ENCODE assay signal across 8 cellular contexts in genomic region chr1:27872802-27873665, GRCh38. TPM values are rescaled to one million over a fixed set of nuclear protein-coding genes. Genes with fewer than 3 reads are reported as not detected.
DNase-seq lines count a peak whose midpoint lies in the region; ATAC-seq and TF ChIP-seq lines count a peak whose summit lies in the region.

No MANE protein-coding gene starts in this region.

- ATAC-seq in HG03045 (IDR thresholded peaks at IDR 0.05; ENCODE audit: unreplicated experiment) (peak; percentile 25), natural killer cell (peak; percentile 12 to 33 (median 14))

- no peaks in the 10 kb centered on the region for H3K9me3 Mint-ChIP-seq in natural killer cell

- peak overlapping the region; percentile 34 to 42 for H3K27ac ChIP-seq in esophagus (ENCODE audit: low read depth in 2 of 2, low read length in 1 of 2)

- peaks cover 8 to 13% of the 10 kb centered on the region in 2 donors for H3K4me1 ChIP-seq in esophagus (ENCODE audit: control insufficient read depth in 2 of 2, insufficient read depth in 2 of 2, low read length in 1 of 2)

- no peaks in the 10 kb centered on the region for H3K27me3 Mint-ChIP-seq in natural killer cell (ENCODE audit: low read depth in 2 of 2)

- H3K27me3 ChIP-seq in esophagus (ENCODE audit: control insufficient read depth in 1 of 2, insufficient read depth in 2 of 2, low read length in 2 of 2) = no peaks in the 10 kb centered on the region

- DNase-seq in Ammon's horn (ENCODE audit: low spot score) (peak; percentile 63), natural killer cell (no peak), kidney glomerular epithelial cell (lab: John Stamatoyannopoulos, UW) (no peak), cerebellum (ENCODE audit: low spot score) (no peak), OCI-M2 (lab: John Stamatoyannopoulos, UW; ENCODE audit: unreplicated experiment) (no peak)
- DNase-seq in activated CD4-positive, alpha-beta T cell treated with anti-CD3 and anti-CD28 coated beads for 48 hours = peak; percentile 68

- no peaks in the 10 kb centered on the region for H3K36me3 ChIP-seq in esophagus (ENCODE audit: control insufficient read depth in 2 of 2, insufficient read depth in 2 of 2, low read length in 1 of 2)

- no peak for TF ChIP-seq CTCF in natural killer cell (IDR thresholded peaks at IDR 0.05)

- H3K36me3 Mint-ChIP-seq in natural killer cell = no peaks in the 10 kb centered on the region

- H3K9me3 ChIP-seq in esophagus (ENCODE audit: control insufficient read depth in 2 of 2, insufficient read depth in 1 of 2, low read depth in 1 of 2, low read length in 1 of 2) = peaks cover 0 to 2% of the 10 kb centered on the region in 2 donors

- WGBS in esophagus, 2 donors = 16 to 18% methylated on average over 40 of the region's 40 CpGs

- H3K4me3 ChIP-seq in esophagus (ENCODE audit: low read depth in 1 of 2, low read length in 2 of 2) = peak overlapping the region; percentile 56 to 62

- peak overlapping the region; percentile 94 for H3K4me3 Mint-ChIP-seq in natural killer cell

- intact Hi-C loops in natural killer cell (cut with micrococcal nuclease) = loop anchor here (5.0 kb wide), 1 partner anchor 119 kb away; no protein-coding TSS in a partner anchor

- H3K27ac Mint-ChIP-seq in natural killer cell = peak overlapping the region; percentile 91 to 95

- peaks cover 38 to 67% of the 10 kb centered on the region in 2 donors for H3K4me1 Mint-ChIP-seq in natural killer cell

RNA-seq across cellular contexts. Expression of gene THEMIS2, which starts 0.7 kb away (rescaled TPM):
- 1 to 10 TPM; 2.5 to 2.7 TPM for polyA plus RNA-seq in esophagus
- total RNA-seq in natural killer cell = 100 to 1,000 TPM; 104 to 234 (median 122) TPM
- total RNA-seq in cerebellum = 2.1 TPM

RNA-seq across cellular contexts. Expression of gene RPA2, which starts 41.3 kb away (rescaled TPM):
- 10 to 100 TPM; 13.7 to 22.4 TPM for polyA plus RNA-seq in esophagus
- 10 to 100 TPM; 40.6 to 60.1 (median 50.1) TPM for total RNA-seq in natural killer cell
- 43.6 TPM for total RNA-seq in cerebellum

RNA-seq across cellular contexts. Expression of gene PPP1R8, which starts 42.5 kb away (rescaled TPM):
- polyA plus RNA-seq in esophagus = 10 to 100 TPM; 15.5 to 27.2 TPM
- 10 to 100 TPM; 25.6 to 36.4 (median 28.0) TPM for total RNA-seq in natural killer cell
- total RNA-seq in cerebellum = 40.5 TPM

Comparison
In these comparisons a context has a peak if more than half of its experiments do, and no peak if none do; other contexts are left out.
1. DNase-seq: peak in Ammon's horn (single experiment) and activated CD4-positive, alpha-beta T cell treated with anti-CD3 and anti-CD28 coated beads for 48 hours (single experiment); none in natural killer cell (single experiment), kidney glomerular epithelial cell (single experiment), cerebellum (single experiment) and OCI-M2 (single experiment).
2. RNA of gene THEMIS2, which starts 0.7 kb away (total RNA-seq): 104 to 234 TPM in natural killer cell; 2.1 TPM in cerebellum (single experiment); every median in the first group is over 10 times any median in the second.